In the genomic region with DNA sequence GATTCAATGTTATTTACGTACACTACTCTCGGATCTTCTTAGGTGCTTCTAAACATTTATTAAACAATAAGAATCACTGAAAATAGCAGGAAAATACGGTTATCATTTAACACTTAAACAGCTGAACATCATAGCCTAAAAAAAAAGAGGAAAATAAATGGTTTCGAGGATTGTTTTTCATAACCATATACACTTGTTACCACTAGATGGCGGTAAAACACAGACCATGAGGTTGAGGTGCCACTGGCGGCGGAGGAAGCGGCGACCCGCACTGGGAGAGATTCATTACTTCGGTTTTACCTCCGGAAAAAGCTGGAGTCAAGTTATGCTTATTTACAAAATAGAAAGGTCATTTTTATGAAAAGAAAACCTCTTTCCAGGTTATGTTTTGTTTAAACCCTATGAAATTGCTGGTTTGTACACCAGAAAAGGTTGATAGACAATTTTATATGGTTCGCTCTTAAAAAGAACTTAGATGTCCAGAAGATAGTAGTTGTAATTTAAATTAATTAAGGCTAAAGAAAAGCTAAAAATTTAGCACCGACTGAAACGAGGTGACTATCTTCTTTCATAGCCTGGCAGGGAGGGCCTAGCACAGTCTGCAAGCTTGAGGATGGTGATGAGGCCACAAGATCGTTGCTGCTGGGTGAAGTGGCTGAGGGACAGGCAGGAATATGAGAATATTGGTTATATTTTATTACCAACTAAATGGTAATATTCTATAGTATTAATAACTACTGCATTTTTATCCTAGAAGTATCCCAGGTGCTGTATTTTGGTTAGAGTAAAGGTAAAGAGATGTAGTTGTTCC, we compare ENCODE assay signal across 8 cellular contexts.
A peak's percentile ranks its signal among the peaks of the same experiment; 100 is the strongest.
DNase-seq lines count a peak whose midpoint lies in the region; ATAC-seq, FAIRE-seq and TF ChIP-seq lines count a peak whose summit lies in the region.

No MANE protein-coding gene starts in this region.

- H3K27me3 ChIP-seq in iPS DF 6.9 (ENCODE audit: control insufficient read depth, insufficient read depth, low read length) (no peaks in the 10 kb centered on the region), small intestine (ENCODE audit: control insufficient read depth in 2 of 2, insufficient read depth in 2 of 2, low read length in 2 of 2) (no peaks in the 10 kb centered on the region)

- H3K4me1 Mint-ChIP-seq in brain, result peaks cover 27% of the 10 kb centered on the region

- H3K4me1 ChIP-seq in iPS DF 6.9 (ENCODE audit: control insufficient read depth, insufficient read depth, low read length) (no peaks in the 10 kb centered on the region), small intestine (ENCODE audit: control insufficient read depth in 2 of 2, insufficient read depth in 1 of 2, low read depth in 1 of 2, low read length in 1 of 2) (no peaks in the 10 kb centered on the region)

- H3K4me3 ChIP-seq in iPS DF 6.9 (ENCODE audit: low read length) (no peak overlapping the region), small intestine (ENCODE audit: low read depth in 1 of 2, low read length in 2 of 2) (no peak overlapping the region)

- TF ChIP-seq CTCF in brain (conservative IDR thresholded peaks at IDR 0.05), result peak; percentile 92 to 98

- H3K9me3 Mint-ChIP-seq in brain, result no peaks in the 10 kb centered on the region

- ATAC-seq in HG02610 (IDR thresholded peaks at IDR 0.05; ENCODE audit: unreplicated experiment), result peak; percentile 61

- H3K4me3 Mint-ChIP-seq in brain, result peak overlapping the region; percentile 63 to 84 (median 78)

- peak; percentile 67 for FAIRE-seq in small intestine (lab: Jason Lieb, UNC)

- no peaks in the 10 kb centered on the region for H3K27me3 Mint-ChIP-seq in brain

- DNase-seq in GM03348 (ENCODE audit: low spot score), result peak; percentile 71
- peak; percentile 67 for DNase-seq in NCI-H1694 treated with DMSO at 0.1 percent for 48 hours (lab: John Stamatoyannopoulos, UW)
- DNase-seq in UCSD-AML1 (lab: John Stamatoyannopoulos, UW; ENCODE audit: unreplicated experiment), result peak; percentile 40
- DNase-seq in iPS DF 6.9 (ENCODE audit: low read depth, low spot score), result peak; percentile 35
- peak; percentile 63 for DNase-seq in small intestine
- DNase-seq in GOT3 (lab: John Stamatoyannopoulos, UW), result no peak

- H3K27ac ChIP-seq in iPS DF 6.9 (ENCODE audit: low read length) (no peak overlapping the region), small intestine (ENCODE audit: low read depth in 1 of 2, low read length in 1 of 2) (no peak overlapping the region)

- no peaks in the 10 kb centered on the region for H3K9me3 ChIP-seq in iPS DF 6.9 (ENCODE audit: control insufficient read depth, insufficient read depth, low read length)
- no peaks in the 10 kb centered on the region for H3K9me3 ChIP-seq in small intestine (ENCODE audit: control insufficient read depth, low read depth)

- peak overlapping the region; percentile 30 to 86 (median 68) for H3K27ac Mint-ChIP-seq in brain

- no CpG with 5 or more reads among the region's 16 CpGs for WGBS in iPS DF 6.9 (ENCODE audit: insufficient coverage, insufficient read length)
- 16 to 20% (median 18%) methylated on average over 16 of the region's 16 CpGs for WGBS in small intestine, 3 donors

- H3K36me3 ChIP-seq in iPS DF 6.9 (ENCODE audit: control insufficient read depth, insufficient read depth, low read length), result no peaks in the 10 kb centered on the region
- H3K36me3 ChIP-seq in small intestine (ENCODE audit: control insufficient read depth in 2 of 2, insufficient read depth in 2 of 2, low read length in 2 of 2), result no peaks in the 10 kb centered on the region

- no peaks in the 10 kb centered on the region for H3K36me3 Mint-ChIP-seq in brain
